ENCODE assay signal across 15 cellular contexts in genomic region chr9:93677641-93678136, GRCh38.
DNase-seq lines count a peak whose midpoint lies in the region; ATAC-seq, FAIRE-seq and TF ChIP-seq lines count a peak whose summit lies in the region.
"Had no signal": no experiment of that assay in that cellular context is flagged by ENCODE, and none has a peak within 500 bp of the region (broad histone marks: within the 10 kb centered on the region; RNA-seq: fewer than 3 reads in every experiment).

No MANE protein-coding gene starts in this region.

- H3K9me3 Mint-ChIP-seq in activated T-cell treated with anti-CD3 and anti-CD28 coated beads, Interleukin-2, amount 50 U/mL, for 4 hours = no peaks in the 10 kb centered on the region
- peaks cover 0 to 2% of the 10 kb centered on the region in 2 donors for H3K9me3 Mint-ChIP-seq in activated T-cell treated with anti-CD3 and anti-CD28 coated beads, Interleukin-2, amount 50 U/mL, for 72 hours
- H3K9me3 Mint-ChIP-seq in WTC11 = no peaks in the 10 kb centered on the region
- H3K9me3 Mint-ChIP-seq: central memory CD8-positive, alpha-beta T cell; effector memory CD8-positive, alpha-beta T cell had no signal

- H3K36me3 ChIP-seq in left ventricle myocardium inferior (peaks cover 52% of the 10 kb centered on the region), sigmoid colon (peaks cover 14 to 54% (median 35%) of the 10 kb centered on the region in 4 donors)

- WGBS in sigmoid colon, 2 donors = 97 to 98% methylated on average over 16 of the region's 16 CpGs

- ATAC-seq in activated T-cell treated with anti-CD3 and anti-CD28 coated beads, Interleukin-2, amount 50 U/mL, for 4 hours = no peak
- no peak for ATAC-seq in activated T-cell treated with anti-CD3 and anti-CD28 coated beads, Interleukin-2, amount 50 U/mL, for 72 hours (replicated peaks in 1 of 2)
- ATAC-seq in WTC11 (no peak), HG02870 (IDR thresholded peaks at IDR 0.05; ENCODE audit: unreplicated experiment) (no peak)
- ATAC-seq: effector memory CD8-positive, alpha-beta T cell had no signal

- no peak overlapping the region for H3K4me3 Mint-ChIP-seq in activated T-cell treated with anti-CD3 and anti-CD28 coated beads, Interleukin-2, amount 50 U/mL, for 4 hours
- H3K4me3 Mint-ChIP-seq in activated T-cell treated with anti-CD3 and anti-CD28 coated beads, Interleukin-2, amount 50 U/mL, for 72 hours = no peak overlapping the region
- no peak overlapping the region for H3K4me3 Mint-ChIP-seq in WTC11
- H3K4me3 Mint-ChIP-seq: central memory CD8-positive, alpha-beta T cell; effector memory CD8-positive, alpha-beta T cell had no signal

- POLR2A ChIA-PET in WTC11 (lab: Charles Lee) = no interaction called here

- H3K27ac ChIP-seq in left ventricle myocardium inferior (replicated peaks) (no peak overlapping the region), sigmoid colon (no peak overlapping the region)
- H3K27ac ChIP-seq: parathyroid adenoma, PC-9 had no signal

- peak; percentile 4 for DNase-seq in activated T-cell treated with anti-CD3 and anti-CD28 coated beads, Interleukin-2, amount 50 U/mL, for 4 hours
- no peak for DNase-seq in activated T-cell treated with anti-CD3 and anti-CD28 coated beads, Interleukin-2, amount 50 U/mL, for 72 hours
- DNase-seq in WTC11 (ENCODE audit: low spot score) = peak; percentile 4
- DNase-seq in left ventricle myocardium inferior = peak; percentile 2
- DNase-seq in sigmoid colon = peak; percentile 45
- no peak for DNase-seq in GM19239 (ENCODE audit: insufficient read length, low spot score)
- DNase-seq in RPMI8226 = no peak
- DNase-seq: effector memory CD8-positive, alpha-beta T cell; hypothalamus; NCI-H774; PC-9 had no signal

- TF ChIP-seq POLR2A in sigmoid colon (IDR thresholded peaks at IDR 0.05) = no peak

- no peaks in the 10 kb centered on the region for H3K9me3 ChIP-seq in left ventricle myocardium inferior (replicated peaks)
- H3K9me3 ChIP-seq in sigmoid colon = no peaks in the 10 kb centered on the region

- intact Hi-C loops in left ventricle myocardium inferior (cut with micrococcal nuclease) (no loop called here), sigmoid colon (cut with DNase I) (no loop called here)

- CTCF ChIA-PET in WTC11 (lab: Charles Lee) = no interaction called here

- no peak for FAIRE-seq in GM19239 (lab: Jason Lieb, UNC)
- FAIRE-seq: TTC549 had no signal

- H3K27me3 ChIP-seq in left ventricle myocardium inferior (ENCODE audit: low read depth) = no peaks in the 10 kb centered on the region
- no peaks in the 10 kb centered on the region for H3K27me3 ChIP-seq in sigmoid colon

- H3K36me3 Mint-ChIP-seq in activated T-cell treated with anti-CD3 and anti-CD28 coated beads, Interleukin-2, amount 50 U/mL, for 4 hours (ENCODE audit: insufficient read depth) = peaks cover 12% of the 10 kb centered on the region
- peaks cover 1 to 3% of the 10 kb centered on the region in 2 donors for H3K36me3 Mint-ChIP-seq in activated T-cell treated with anti-CD3 and anti-CD28 coated beads, Interleukin-2, amount 50 U/mL, for 72 hours (ENCODE audit: insufficient read depth in 2 of 2)
- no peaks in the 10 kb centered on the region for H3K36me3 Mint-ChIP-seq in WTC11

- TF ChIP-seq CTCF in WTC11 (IDR thresholded peaks at IDR 0.05) (no peak), left ventricle myocardium inferior (IDR thresholded peaks at IDR 0.05; ENCODE audit: borderline replicate concordance) (no peak), sigmoid colon (IDR thresholded peaks at IDR 0.05) (no peak)

- H3K4me1 ChIP-seq in left ventricle myocardium inferior = peaks cover 5% of the 10 kb centered on the region
- H3K4me1 ChIP-seq in sigmoid colon = peaks cover 0 to 9% (median 2%) of the 10 kb centered on the region in 4 donors
- H3K4me1 ChIP-seq: parathyroid adenoma had no signal

- H3K4me1 Mint-ChIP-seq in activated T-cell treated with anti-CD3 and anti-CD28 coated beads, Interleukin-2, amount 50 U/mL, for 4 hours (ENCODE audit: low read depth) = no peaks in the 10 kb centered on the region
- no peaks in the 10 kb centered on the region for H3K4me1 Mint-ChIP-seq in activated T-cell treated with anti-CD3 and anti-CD28 coated beads, Interleukin-2, amount 50 U/mL, for 72 hours (ENCODE audit: low read depth)
- peaks cover 3% of the 10 kb centered on the region for H3K4me1 Mint-ChIP-seq in WTC11

- H3K27me3 Mint-ChIP-seq in activated T-cell treated with anti-CD3 and anti-CD28 coated beads, Interleukin-2, amount 50 U/mL, for 4 hours (ENCODE audit: low read depth) = no peaks in the 10 kb centered on the region
- no peaks in the 10 kb centered on the region for H3K27me3 Mint-ChIP-seq in activated T-cell treated with anti-CD3 and anti-CD28 coated beads, Interleukin-2, amount 50 U/mL, for 72 hours (ENCODE audit: low read depth)
- H3K27me3 Mint-ChIP-seq in WTC11 (ENCODE audit: low read depth) = no peaks in the 10 kb centered on the region
- H3K27me3 Mint-ChIP-seq: central memory CD8-positive, alpha-beta T cell; effector memory CD8-positive, alpha-beta T cell had no signal

- H3K4me3 ChIP-seq in left ventricle myocardium inferior = no peak overlapping the region
- H3K4me3 ChIP-seq in sigmoid colon = no peak overlapping the region
- H3K4me3 ChIP-seq: PC-9 had no signal

- no peak overlapping the region for H3K27ac Mint-ChIP-seq in activated T-cell treated with anti-CD3 and anti-CD28 coated beads, Interleukin-2, amount 50 U/mL, for 72 hours
- no peak overlapping the region for H3K27ac Mint-ChIP-seq in WTC11
- H3K27ac Mint-ChIP-seq: effector memory CD8-positive, alpha-beta T cell had no signal

- no peak for TF ChIP-seq EP300 in sigmoid colon (IDR thresholded peaks at IDR 0.05)

TF ChIP-seq in WTC11, 78 proteins besides CTCF, POLR2A, EP300 and RAD21:
- TF ChIP-seq GTF2I (CRISPR knock-in tag; conservative IDR thresholded peaks at IDR 0.05) = peak; percentile 51; the same call in 1 of the 2 replicates
- TF ChIP-seq TEAD1 (CRISPR knock-in tag; IDR thresholded peaks at IDR 0.05) = no peak

Comparison
In these comparisons a context has a peak if more than half of its experiments do, and no peak if none do; other contexts are left out.
1. DNase-seq: peak in activated T-cell treated with anti-CD3 and anti-CD28 coated beads, Interleukin-2, amount 50 U/mL, for 4 hours (single experiment), WTC11 (single experiment), left ventricle myocardium inferior (single experiment) and sigmoid colon (single experiment); none in activated T-cell treated with anti-CD3 and anti-CD28 coated beads, Interleukin-2, amount 50 U/mL, for 72 hours (0 of 2), GM19239 (single experiment) and RPMI8226 (single experiment).